Comparison of ENCODE assay signal across 8 cellular contexts in the genomic region with DNA sequence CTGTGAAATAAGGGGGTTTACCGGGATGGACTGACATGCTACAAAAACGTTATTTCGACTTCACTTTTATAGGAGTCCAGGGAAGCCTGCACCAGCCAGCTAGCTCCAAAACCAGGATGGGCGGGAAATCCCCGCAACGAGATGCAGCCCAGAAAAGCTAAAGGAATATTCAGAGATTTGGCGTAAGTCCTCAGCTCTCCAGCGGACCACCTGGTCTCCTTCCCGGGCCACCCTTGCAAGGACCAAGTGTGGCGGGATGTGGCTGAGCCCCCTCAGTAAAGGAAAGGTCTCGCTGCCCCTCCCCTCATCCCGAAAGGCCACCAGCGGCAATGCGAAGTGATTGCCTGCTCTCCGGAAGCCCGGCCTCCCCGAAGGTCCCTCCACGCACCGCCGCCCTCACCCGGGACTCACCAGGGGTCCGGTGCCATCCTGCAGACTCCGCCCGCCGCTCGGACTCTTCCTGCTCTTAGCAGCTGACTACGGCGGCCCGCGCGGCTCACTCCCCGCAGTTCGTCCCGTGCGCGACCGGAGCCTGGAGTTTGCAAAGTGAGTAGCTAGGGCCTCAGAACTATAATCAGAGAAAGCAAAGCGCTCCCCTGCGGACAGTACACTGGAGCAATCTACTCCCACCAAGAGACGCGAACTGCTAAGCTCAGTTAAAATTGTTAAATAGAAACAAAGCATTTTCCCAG. TPM values are rescaled to one million over a fixed set of nuclear protein-coding genes. Genes with fewer than 3 reads are reported as not detected.
DNase-seq lines count a peak whose midpoint lies in the region; ATAC-seq and TF ChIP-seq lines count a peak whose summit lies in the region.

A gene with protein sequence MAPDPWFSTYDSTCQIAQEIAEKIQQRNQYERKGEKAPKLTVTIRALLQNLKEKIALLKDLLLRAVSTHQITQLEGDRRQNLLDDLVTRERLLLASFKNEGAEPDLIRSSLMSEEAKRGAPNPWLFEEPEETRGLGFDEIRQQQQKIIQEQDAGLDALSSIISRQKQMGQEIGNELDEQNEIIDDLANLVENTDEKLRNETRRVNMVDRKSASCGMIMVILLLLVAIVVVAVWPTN (minus strand): TSS at position 440 of the 692 bp plus-strand sequence. CDS start 12 bp downstream, at position 428.

- no TSS peak for BruUV-seq in Calu3 (replicated peaks; lab: Mats Ljungman, UMichigan)

- DNase-seq in Calu3 (peak; percentile 85), HuH-7.5 (ENCODE audit: low spot score) (peak; percentile 59), SHP77 treated with DMSO at 0.1 percent for 48 hours (lab: John Stamatoyannopoulos, UW) (peak; percentile 88), fibroblast of the aortic adventitia (ENCODE audit: low read depth) (peak; percentile 86), nephron progenitor cell (peak; percentile 95)
- peak; percentile 70 for DNase-seq in activated T-helper 9 cell treated with anti-CD3 and anti-CD28 coated beads, Interleukin-2, amount 50 U/mL, for 16 hours (ENCODE audit: low read depth)

- H3K4me3 ChIP-seq in fibroblast of the aortic adventitia (ENCODE audit: low read depth, low read length): peak within 1 kb of the TSS; percentile 96

- H3K4me3 Mint-ChIP-seq in Calu3 (ENCODE audit: low read depth, unreplicated experiment) (peak within 1 kb of the TSS; percentile 100), nephron progenitor cell (peak within 1 kb of the TSS; percentile 91)
- H3K4me3 Mint-ChIP-seq in stimulated activated naive CD8-positive, alpha-beta T cell treated with anti-CD3 and anti-CD28 coated beads, Interleukin-15, Interleukin-2, amounts not matched to agents 100 ng/mL and 50 ng/mL, for 24 hours: peak within 1 kb of the TSS; percentile 97

- no peaks in the 10 kb centered on the region for H3K9me3 Mint-ChIP-seq in Calu3 (ENCODE audit: low read depth, unreplicated experiment)
- H3K9me3 Mint-ChIP-seq in nephron progenitor cell: no peaks in the 10 kb centered on the region
- no peaks in the 10 kb centered on the region for H3K9me3 Mint-ChIP-seq in stimulated activated naive CD8-positive, alpha-beta T cell treated with anti-CD3 and anti-CD28 coated beads, Interleukin-15, Interleukin-2, amounts not matched to agents 100 ng/mL and 50 ng/mL, for 24 hours

- CTCF ChIA-PET in Calu3 (lab: Charles Lee): interaction anchor here (0.9 to 1.0 kb wide), 2 partner anchors 70 to 193 kb away, joined by 3 to 4 read pairs; partner anchors contain the start of gene USP43

- TF ChIP-seq CTCF in Calu3 (IDR thresholded peaks at IDR 0.05; ENCODE audit: unreplicated experiment) (no peak), fibroblast of the aortic adventitia (IDR thresholded peaks at IDR 0.05; ENCODE audit: insufficient read depth, low read length) (no peak), nephron progenitor cell (IDR thresholded peaks at IDR 0.05) (no peak)

- peaks cover 14% of the 10 kb centered on the region for H3K4me1 Mint-ChIP-seq in Calu3 (ENCODE audit: low read depth, unreplicated experiment)
- peaks cover 26% of the 10 kb centered on the region for H3K4me1 Mint-ChIP-seq in nephron progenitor cell
- H3K4me1 Mint-ChIP-seq in stimulated activated naive CD8-positive, alpha-beta T cell treated with anti-CD3 and anti-CD28 coated beads, Interleukin-15, Interleukin-2, amounts not matched to agents 100 ng/mL and 50 ng/mL, for 24 hours (ENCODE audit: low read depth): peaks cover 26% of the 10 kb centered on the region

- H3K27ac Mint-ChIP-seq in Calu3 (ENCODE audit: unreplicated experiment): peak within 1 kb of the TSS; percentile 88
- H3K27ac Mint-ChIP-seq in nephron progenitor cell: peak within 1 kb of the TSS; percentile 75
- H3K27ac Mint-ChIP-seq in stimulated activated naive CD8-positive, alpha-beta T cell treated with anti-CD3 and anti-CD28 coated beads, Interleukin-15, Interleukin-2, amounts not matched to agents 100 ng/mL and 50 ng/mL, for 24 hours: peak within 1 kb of the TSS; percentile 94

- ATAC-seq in GM21390 (IDR thresholded peaks at IDR 0.05; ENCODE audit: unreplicated experiment): peak; percentile 74

- intact Hi-C loops in Calu3 (cut with micrococcal nuclease; ENCODE audit: unreplicated experiment): loop anchor here (5.0 to 10.0 kb wide), 2 partner anchors 72 to 99 kb away; partner anchors contain the start of gene USP43

- peaks cover 18% of the 10 kb centered on the region for H3K36me3 Mint-ChIP-seq in Calu3 (ENCODE audit: insufficient read depth, unreplicated experiment)
- H3K36me3 Mint-ChIP-seq in nephron progenitor cell (ENCODE audit: low read depth): no peaks in the 10 kb centered on the region
- no peaks in the 10 kb centered on the region for H3K36me3 Mint-ChIP-seq in stimulated activated naive CD8-positive, alpha-beta T cell treated with anti-CD3 and anti-CD28 coated beads, Interleukin-15, Interleukin-2, amounts not matched to agents 100 ng/mL and 50 ng/mL, for 24 hours (ENCODE audit: low read depth)

- no peaks in the 10 kb centered on the region for H3K27me3 Mint-ChIP-seq in Calu3 (ENCODE audit: unreplicated experiment)
- H3K27me3 Mint-ChIP-seq in nephron progenitor cell (ENCODE audit: low read depth, poor library complexity): peaks cover 8% of the 10 kb centered on the region
- H3K27me3 Mint-ChIP-seq in stimulated activated naive CD8-positive, alpha-beta T cell treated with anti-CD3 and anti-CD28 coated beads, Interleukin-15, Interleukin-2, amounts not matched to agents 100 ng/mL and 50 ng/mL, for 24 hours: no peaks in the 10 kb centered on the region

RNA-seq across cellular contexts. Expression of the gene that starts here (rescaled TPM):
- total RNA-seq in Calu3 (2022) (31.6 and 32.4 TPM in 2 replicates), fibroblast of the aortic adventitia (ENCODE audit: low replicate concordance) (59.3 and 77.5 TPM in 2 replicates)

Comparison
In these comparisons a context has a peak if more than half of its experiments do, and no peak if none do; other contexts are left out.
1. Peak in every context shown above with its lines: DNase-seq, ATAC-seq and H3K4me3 ChIP-seq.